In genomic region chr2:64326578-64327050, GRCh38 we compare ENCODE assay signal across 11 cellular contexts.
DNase-seq lines count a peak whose midpoint lies in the region; ATAC-seq and TF ChIP-seq lines count a peak whose summit lies in the region.
"Had no signal": no experiment of that assay in that cellular context is flagged by ENCODE, and none has a peak within 500 bp of the region (broad histone marks: within the 10 kb centered on the region; RNA-seq: fewer than 3 reads in every experiment).

No MANE protein-coding gene starts in this region.

- no peak for ATAC-seq in CD4-positive, CD25-positive, alpha-beta regulatory T cell (ENCODE audit: low read depth in 2 of 2)
- no peak for ATAC-seq in activated CD8-positive, alpha-beta T cell treated with anti-CD3 and anti-CD28 coated beads for 36 hours
- no peak for ATAC-seq in GM21515 (IDR thresholded peaks at IDR 0.05; ENCODE audit: unreplicated experiment)
- no peak for ATAC-seq in right lobe of liver
- no peak for ATAC-seq in GM19463 (IDR thresholded peaks at IDR 0.05; ENCODE audit: unreplicated experiment)

- no peak overlapping the region for H3K18ac ChIP-seq in mesendoderm (ENCODE audit: low read length)

- peak overlapping the region; percentile 38 for H3K56ac ChIP-seq in mesendoderm (ENCODE audit: low read length)

- peaks cover 5% of the 10 kb centered on the region for H3K27me3 Mint-ChIP-seq in CD4-positive, CD25-positive, alpha-beta regulatory T cell
- H3K27me3 Mint-ChIP-seq in activated CD8-positive, alpha-beta T cell treated with anti-CD3 and anti-CD28 coated beads for 36 hours: no peaks in the 10 kb centered on the region

- H4K8ac ChIP-seq in mesendoderm (ENCODE audit: low read depth, low read length): no peak overlapping the region

- H2BK120ac ChIP-seq in mesendoderm (ENCODE audit: low read depth, low read length): no peak overlapping the region

- no peak overlapping the region for H3K23ac ChIP-seq in mesendoderm (ENCODE audit: low read length)

- WGBS in mesendoderm (ENCODE audit: extremely low coverage, insufficient coverage, low lambda C conversion rate): no CpG with 5 or more reads among the region's 14 CpGs
- WGBS in right lobe of liver (ENCODE audit: insufficient coverage, low coverage, low lambda C conversion rate, missing lambda C conversion rate): 66% methylated on average over 3 of the region's 14 CpGs

- no peak for DNase-seq in CD4-positive, CD25-positive, alpha-beta regulatory T cell
- DNase-seq in GM06990 (ENCODE audit: extremely low read depth, insufficient read length): no peak
- DNase-seq in activated CD8-positive, alpha-beta T cell treated with anti-CD3 and anti-CD28 coated beads for 36 hours: no peak
- DNase-seq in mesendoderm: no peak
- DNase-seq in right lobe of liver: no peak
- DNase-seq: endodermal cell, GF-D8, NCI-H1930 had no signal

- peaks cover 0 to 3% (median 0%) of the 10 kb centered on the region in 7 donors for H3K9me3 Mint-ChIP-seq in CD4-positive, CD25-positive, alpha-beta regulatory T cell
- no peaks in the 10 kb centered on the region for H3K9me3 Mint-ChIP-seq in activated CD8-positive, alpha-beta T cell treated with anti-CD3 and anti-CD28 coated beads for 36 hours
- H3K9me3 Mint-ChIP-seq: endodermal cell had no signal

- no peaks in the 10 kb centered on the region for H3K79me1 ChIP-seq in mesendoderm (ENCODE audit: low read length)

- H3K4me3 ChIP-seq in CD4-positive, CD25-positive, alpha-beta regulatory T cell (ENCODE audit: low read depth, low read length): peak overlapping the region; percentile 52
- H3K4me3 ChIP-seq in GM06990 (replicated peaks; ENCODE audit: low read depth, low read length) (peak overlapping the region; percentile 29; the same call in 1 of the 2 replicates), mesendoderm (ENCODE audit: low read length) (no peak overlapping the region), right lobe of liver (no peak overlapping the region)
- H3K4me3 ChIP-seq: hepatocyte had no signal

- H3K4me1 ChIP-seq in CD4-positive, CD25-positive, alpha-beta regulatory T cell (ENCODE audit: control insufficient read depth, insufficient read depth, low read length, poor library complexity, severe bottlenecking): peaks cover 54% of the 10 kb centered on the region
- H3K4me1 ChIP-seq in mesendoderm (ENCODE audit: control insufficient read depth, low read depth, low read length) (peaks cover 18% of the 10 kb centered on the region), right lobe of liver (no peaks in the 10 kb centered on the region)

- TF ChIP-seq CTCF in GM06990 (IDR thresholded peaks at IDR 0.05; ENCODE audit: insufficient read depth, low read length, poor library complexity, severe bottlenecking) (no peak), right lobe of liver (IDR thresholded peaks at IDR 0.05) (no peak)
- TF ChIP-seq CTCF in activated CD8-positive, alpha-beta T cell treated with anti-CD3 and anti-CD28 coated beads for 36 hours (IDR thresholded peaks at IDR 0.05): no peak

- CTCF ChIA-PET in activated CD8-positive, alpha-beta T cell treated with anti-CD3 and anti-CD28 coated beads for 36 hours (lab: Charles Lee): interaction anchor here (0.6 to 9.2 kb wide), 32 partner anchors 8 to 349 kb away, joined by 3 to 374 read pairs (median 8); partner anchors contain the start of gene AFTPH

- H3K4me1 Mint-ChIP-seq in CD4-positive, CD25-positive, alpha-beta regulatory T cell: peaks cover 17 to 82% (median 45%) of the 10 kb centered on the region in 4 donors
- peaks cover 53% of the 10 kb centered on the region for H3K4me1 Mint-ChIP-seq in activated CD8-positive, alpha-beta T cell treated with anti-CD3 and anti-CD28 coated beads for 36 hours (ENCODE audit: low read depth)

- POLR2A ChIA-PET in activated CD8-positive, alpha-beta T cell treated with anti-CD3 and anti-CD28 coated beads for 36 hours (lab: Charles Lee): interaction anchor here (0.6 to 3.5 kb wide), 24 partner anchors 9 to 280 kb away, joined by 3 to 30 read pairs (median 5); partner anchors contain the start of gene AFTPH

- intact Hi-C loops in activated CD8-positive, alpha-beta T cell treated with anti-CD3 and anti-CD28 coated beads for 36 hours (cut with micrococcal nuclease): loop anchor here (1.0 to 10.0 kb wide), 4 partner anchors 184 to 482 kb away; partner anchors contain the start of gene UGP2
- intact Hi-C loops in right lobe of liver (cut with DNase I): loop anchor here in 1 of 2 donors (10.0 kb wide), 1 partner anchor 272 kb away; no protein-coding TSS in a partner anchor

- H3K4me2 ChIP-seq in mesendoderm (ENCODE audit: low read length): no peak overlapping the region
- H3K4me2 ChIP-seq: hepatocyte had no signal

- no peak overlapping the region for H3K9ac ChIP-seq in mesendoderm (ENCODE audit: low read length)

- H3K36me3 ChIP-seq in CD4-positive, CD25-positive, alpha-beta regulatory T cell (ENCODE audit: control insufficient read depth, insufficient read depth, low read length): no peaks in the 10 kb centered on the region
- H3K36me3 ChIP-seq in GM06990 (ENCODE audit: control insufficient read depth, insufficient read depth, low read length) (no peaks in the 10 kb centered on the region), mesendoderm (ENCODE audit: control insufficient read depth, insufficient read depth, low read length) (no peaks in the 10 kb centered on the region), right lobe of liver (no peaks in the 10 kb centered on the region)

- H3K27ac ChIP-seq in CD4-positive, CD25-positive, alpha-beta regulatory T cell (ENCODE audit: insufficient read depth, low read length, poor library complexity, severe bottlenecking): peak overlapping the region; percentile 78
- no peak overlapping the region for H3K27ac ChIP-seq in mesendoderm (ENCODE audit: low read depth, low read length)
- no peak overlapping the region for H3K27ac ChIP-seq in right lobe of liver
- H3K27ac ChIP-seq: hepatocyte had no signal

- no peak for TF ChIP-seq POLR2A in right lobe of liver (IDR thresholded peaks at IDR 0.05)

- no peaks in the 10 kb centered on the region for H3K36me3 Mint-ChIP-seq in CD4-positive, CD25-positive, alpha-beta regulatory T cell
- no peaks in the 10 kb centered on the region for H3K36me3 Mint-ChIP-seq in activated CD8-positive, alpha-beta T cell treated with anti-CD3 and anti-CD28 coated beads for 36 hours (ENCODE audit: low read depth)

- H4K5ac ChIP-seq in mesendoderm (ENCODE audit: low read length): no peak overlapping the region

- no peaks in the 10 kb centered on the region for H3K9me3 ChIP-seq in CD4-positive, CD25-positive, alpha-beta regulatory T cell (ENCODE audit: control insufficient read depth in 2 of 2, low read length in 2 of 2)
- H3K9me3 ChIP-seq in right lobe of liver: no peaks in the 10 kb centered on the region

- H3K4me3 Mint-ChIP-seq in CD4-positive, CD25-positive, alpha-beta regulatory T cell: peak overlapping the region; percentile 73 to 93 (median 86)
- peak overlapping the region; percentile 63 for H3K4me3 Mint-ChIP-seq in activated CD8-positive, alpha-beta T cell treated with anti-CD3 and anti-CD28 coated beads for 36 hours
- H3K4me3 Mint-ChIP-seq: endodermal cell had no signal

- H3K27ac Mint-ChIP-seq in CD4-positive, CD25-positive, alpha-beta regulatory T cell: peak overlapping the region; percentile 97 to 100 (median 99)
- H3K27ac Mint-ChIP-seq in activated CD8-positive, alpha-beta T cell treated with anti-CD3 and anti-CD28 coated beads for 36 hours: peak overlapping the region; percentile 95
- H3K27ac Mint-ChIP-seq: endodermal cell had no signal

- H3K79me2 ChIP-seq in mesendoderm (ENCODE audit: control insufficient read depth, insufficient read depth, low read length): no peaks in the 10 kb centered on the region
- H3K79me2 ChIP-seq: hepatocyte had no signal

- no peaks in the 10 kb centered on the region for H3K27me3 ChIP-seq in CD4-positive, CD25-positive, alpha-beta regulatory T cell (ENCODE audit: control insufficient read depth, insufficient read depth, low read length)
- H3K27me3 ChIP-seq in GM06990 (replicated peaks; ENCODE audit: control insufficient read depth, insufficient read depth, low read length) (no peaks in the 10 kb centered on the region), mesendoderm (ENCODE audit: insufficient read depth, low read length, poor library complexity) (no peaks in the 10 kb centered on the region), right lobe of liver (no peaks in the 10 kb centered on the region)
- H3K27me3 ChIP-seq: hepatocyte had no signal

- H2BK15ac ChIP-seq in mesendoderm (replicated peaks; ENCODE audit: low read depth): no peak overlapping the region

- H3K4ac ChIP-seq in mesendoderm (ENCODE audit: low read depth, low read length): no peak overlapping the region

- H2AK5ac ChIP-seq in mesendoderm (ENCODE audit: low read length): no peak overlapping the region

- H2BK5ac ChIP-seq in mesendoderm (ENCODE audit: low read length): no peak overlapping the region

Comparison
In these comparisons a context has a peak if more than half of its experiments do, and no peak if none do; other contexts are left out.
1. H3K4me3 ChIP-seq: peak in CD4-positive, CD25-positive, alpha-beta regulatory T cell (single experiment) and GM06990 (single experiment); none in mesendoderm (single experiment) and right lobe of liver (0 of 3).